In genomic region chr3:190671658-190672057, GRCh38 we compare ENCODE assay signal across 21 cellular contexts.
A peak's percentile ranks its signal among the peaks of the same experiment; 100 is the strongest.
DNase-seq lines count a peak whose midpoint lies in the region; ATAC-seq and TF ChIP-seq lines count a peak whose summit lies in the region.
"Had no signal": no experiment of that assay in that cellular context is flagged by ENCODE, and none has a peak within 500 bp of the region (broad histone marks: within the 10 kb centered on the region; RNA-seq: fewer than 3 reads in every experiment).

No MANE protein-coding gene starts in this region.

- H2AFZ ChIP-seq in fibroblast of lung (ENCODE audit: low read length) (no peak overlapping the region), smooth muscle cell (ENCODE audit: low read depth) (peak overlapping the region; percentile 9)

- H3K9me3 ChIP-seq in SJSA1 (replicated peaks) (no peaks in the 10 kb centered on the region), fibroblast of lung (ENCODE audit: control insufficient read depth, insufficient read depth, low read depth, low read length) (no peaks in the 10 kb centered on the region), smooth muscle cell (replicated peaks; ENCODE audit: low read depth) (no peaks in the 10 kb centered on the region), adrenal gland (replicated peaks in 1 of 3) (no peaks in the 10 kb centered on the region)
- H3K9me3 ChIP-seq: transverse colon had no signal

- no peaks in the 10 kb centered on the region for H3K27me3 ChIP-seq in SJSA1 (replicated peaks)
- H3K27me3 ChIP-seq in fibroblast of lung (ENCODE audit: control insufficient read depth, insufficient read depth, low read length): no peaks in the 10 kb centered on the region
- no peaks in the 10 kb centered on the region for H3K27me3 ChIP-seq in smooth muscle cell (ENCODE audit: low read depth)
- no peaks in the 10 kb centered on the region for H3K27me3 ChIP-seq in adrenal gland
- H3K27me3 ChIP-seq: transverse colon had no signal

- no peak overlapping the region for H3K4me2 ChIP-seq in fibroblast of lung (ENCODE audit: extremely low read depth, insufficient read depth, low read length)
- peak overlapping the region; percentile 13 for H3K4me2 ChIP-seq in smooth muscle cell

- TF ChIP-seq CTCF in fibroblast of lung (conservative IDR thresholded peaks at IDR 0.05 in 1 of 2, IDR thresholded peaks at IDR 0.05 in 1 of 2; ENCODE audit: low read depth in 1 of 2, low read length in 2 of 2) (no peak), smooth muscle cell (IDR thresholded peaks at IDR 0.05; ENCODE audit: borderline replicate concordance, insufficient read depth, poor library complexity, severe bottlenecking) (no peak), adrenal gland (IDR thresholded peaks at IDR 0.05) (no peak)

- H4K20me1 ChIP-seq in fibroblast of lung (ENCODE audit: control insufficient read depth, extremely low read depth, insufficient read depth, low read length) (no peaks in the 10 kb centered on the region), smooth muscle cell (ENCODE audit: low read depth) (no peaks in the 10 kb centered on the region)

- no peak for TF ChIP-seq POLR2A in adrenal gland (IDR thresholded peaks at IDR 0.05)

- no peak for ATAC-seq in GM19023 (IDR thresholded peaks at IDR 0.05; ENCODE audit: unreplicated experiment)
- ATAC-seq: effector memory CD8-positive, alpha-beta T cell; natural killer cell; stimulated activated naive CD8-positive, alpha-beta T cell treated with anti-CD3 and anti-CD28 coated beads, Interleukin-15, amount 100 ng/mL, for 72 hours; T-cell had no signal

- peak; percentile 39 for DNase-seq in ELR (ENCODE audit: low read depth)
- DNase-seq in SJSA1 (ENCODE audit: low read depth in 1 of 2, low spot score in 2 of 2): peak; percentile 45 to 69
- DNase-seq in fibroblast of lung (ENCODE audit: low read depth in 2 of 2): peak; percentile 25 to 87
- no peak for DNase-seq in smooth muscle cell (lab: John Stamatoyannopoulos, UW; ENCODE audit: unreplicated experiment)
- no peak for DNase-seq in NCI-H2107 treated with DMSO at 0.1 percent for 48 hours (lab: John Stamatoyannopoulos, UW; ENCODE audit: unreplicated experiment)
- no peak for DNase-seq in adrenal gland
- DNase-seq: activated CD4-positive, alpha-beta T cell treated with anti-CD3 and anti-CD28 coated beads for 48 hours; activated effector memory CD4-positive, alpha-beta T cell treated with Interleukin-2 at 50 U/mL for 16 hours; amygdala; DMS 273 treated with DMSO at 0.1 percent for 48 hours; effector memory CD8-positive, alpha-beta T cell; kidney glomerular epithelial cell; natural killer cell; NCI-H1048; NCI-H2029; RPMI8226; stimulated activated naive CD8-positive, alpha-beta T cell treated with anti-CD3 and anti-CD28 coated beads, Interleukin-15, amount 100 ng/mL, for 72 hours; T-cell; transverse colon had no signal

- no peak overlapping the region for H3K4me3 ChIP-seq in SJSA1
- no peak overlapping the region for H3K4me3 ChIP-seq in fibroblast of lung (replicated peaks in 1 of 4; ENCODE audit: control extremely low read depth in 1 of 4, insufficient read depth in 1 of 4, low read depth in 3 of 4, low read length in 4 of 4)
- H3K4me3 ChIP-seq in smooth muscle cell: no peak overlapping the region
- H3K4me3 ChIP-seq in adrenal gland: no peak overlapping the region
- H3K4me3 ChIP-seq: transverse colon had no signal

- H3F3A ChIP-seq in smooth muscle cell (ENCODE audit: low read depth): no peaks in the 10 kb centered on the region

- H3K27ac ChIP-seq in SJSA1 (peak overlapping the region; percentile 74), fibroblast of lung (ENCODE audit: insufficient read depth, low read length) (no peak overlapping the region), smooth muscle cell (ENCODE audit: low read depth) (peak overlapping the region; percentile 96), adrenal gland (no peak overlapping the region)
- H3K27ac ChIP-seq: C4-2B, transverse colon had no signal

- H3K79me2 ChIP-seq in fibroblast of lung (ENCODE audit: control insufficient read depth, insufficient read depth, low read length) (no peaks in the 10 kb centered on the region), smooth muscle cell (ENCODE audit: low read depth) (no peaks in the 10 kb centered on the region)

- H3K4me1 ChIP-seq in SJSA1 (replicated peaks) (peaks cover 33% of the 10 kb centered on the region), fibroblast of lung (ENCODE audit: control insufficient read depth, extremely low read depth, insufficient read depth, low read length) (no peaks in the 10 kb centered on the region), smooth muscle cell (ENCODE audit: low read depth) (peaks cover 17% of the 10 kb centered on the region), adrenal gland (replicated peaks in 1 of 2) (no peaks in the 10 kb centered on the region)
- H3K4me1 ChIP-seq: transverse colon had no signal

- H3K36me3 ChIP-seq in SJSA1 (no peaks in the 10 kb centered on the region), fibroblast of lung (ENCODE audit: control insufficient read depth, insufficient read depth, low read length) (no peaks in the 10 kb centered on the region), smooth muscle cell (ENCODE audit: low read depth) (no peaks in the 10 kb centered on the region), adrenal gland (replicated peaks in 1 of 2) (no peaks in the 10 kb centered on the region)
- H3K36me3 ChIP-seq: transverse colon had no signal

- no peak overlapping the region for H3K9ac ChIP-seq in fibroblast of lung (ENCODE audit: insufficient read depth, low read length)
- H3K9ac ChIP-seq in smooth muscle cell (ENCODE audit: low read depth): peak overlapping the region; percentile 59

- intact Hi-C loops in adrenal gland (cut with DNase I): no loop called here

- WGBS in smooth muscle cell (ENCODE audit: low lambda C conversion rate): 21% methylated on average over 4 of the region's 4 CpGs
- WGBS in adrenal gland, 4 donors: 78 to 93% (median 89%) methylated on average over 4 of the region's 4 CpGs

Comparison
In these comparisons a context has a peak if more than half of its experiments do, and no peak if none do; other contexts are left out.
1. DNase-seq: peak in ELR (single experiment), SJSA1 (2 of 2) and fibroblast of lung (2 of 2); none in smooth muscle cell (single experiment), NCI-H2107 treated with DMSO at 0.1 percent for 48 hours (single experiment) and adrenal gland (0 of 7).
2. H3K27ac ChIP-seq: peak in SJSA1 (single experiment) and smooth muscle cell (single experiment); none in fibroblast of lung (single experiment) and adrenal gland (0 of 5).